Comparison of ENCODE assay signal across 8 cellular contexts in the genomic region with DNA sequence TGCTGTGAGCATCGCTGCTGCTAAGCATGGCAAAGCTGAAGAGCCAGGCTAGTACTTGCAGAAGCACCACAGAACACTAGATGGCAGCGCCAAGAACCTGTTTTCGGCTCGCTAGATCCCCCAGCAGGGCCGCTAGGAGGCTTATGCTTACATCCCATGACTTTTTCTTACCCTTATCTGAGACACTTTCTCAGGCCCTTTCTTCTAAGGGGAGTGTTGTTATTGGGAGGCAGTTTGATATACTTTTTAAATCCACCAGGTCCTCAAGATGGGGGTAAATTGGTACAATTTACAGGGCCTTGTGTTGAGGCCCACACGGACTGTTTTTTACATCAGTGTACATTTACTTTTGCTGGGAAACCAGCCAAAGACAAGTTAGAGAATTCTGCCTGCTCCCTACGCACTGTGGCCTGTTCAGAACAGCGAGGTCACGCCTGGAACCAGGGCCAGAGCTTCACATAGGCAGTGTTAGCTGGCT. TPM values are rescaled to one million over a fixed set of nuclear protein-coding genes. Genes with fewer than 3 reads are reported as not detected.
A peak's percentile ranks its signal among the peaks of the same experiment; 100 is the strongest.
DNase-seq lines count a peak whose midpoint lies in the region; ATAC-seq, FAIRE-seq and TF ChIP-seq lines count a peak whose summit lies in the region.

No MANE protein-coding gene starts in this region.

- H3K27ac ChIP-seq in prostate gland, result peak overlapping the region; percentile 32 to 45

- H3K27ac Mint-ChIP-seq in glutamatergic neuron (ENCODE audit: unreplicated experiment), result no peak overlapping the region

- TF ChIP-seq POLR2A in prostate gland (IDR thresholded peaks at IDR 0.05), result no peak

- 24% methylated on average over 9 of the region's 9 CpGs for WGBS in prostate gland

- no peaks in the 10 kb centered on the region for H3K9me3 Mint-ChIP-seq in glutamatergic neuron (ENCODE audit: unreplicated experiment)

- H3K4me1 Mint-ChIP-seq in glutamatergic neuron (ENCODE audit: low read depth, unreplicated experiment), result no peaks in the 10 kb centered on the region

- no peaks in the 10 kb centered on the region for H3K36me3 Mint-ChIP-seq in glutamatergic neuron (ENCODE audit: unreplicated experiment)

- intact Hi-C loops in prostate gland (cut with DNase I), result no loop called here

- DNase-seq in D341Med (ENCODE audit: low spot score) (peak; percentile 40), RCC 7860 (ENCODE audit: low spot score) (peak; percentile 63), glutamatergic neuron (peak; percentile 71), prostate gland (ENCODE audit: low spot score) (peak; percentile 64), NCI-H128 (lab: John Stamatoyannopoulos, UW; ENCODE audit: unreplicated experiment) (no peak)
- DNase-seq in activated effector memory CD4-positive, alpha-beta T cell treated with Interleukin-2 at 50 U/mL for 16 hours, result peak; percentile 31

- H3K4me3 Mint-ChIP-seq in glutamatergic neuron (ENCODE audit: unreplicated experiment), result no peak overlapping the region

- no peaks in the 10 kb centered on the region for H3K4me1 ChIP-seq in prostate gland (replicated peaks)

- ATAC-seq in GM19395 (IDR thresholded peaks at IDR 0.05; ENCODE audit: unreplicated experiment) (peak; percentile 79), HG03439 (IDR thresholded peaks at IDR 0.05; ENCODE audit: unreplicated experiment) (peak; percentile 94)

- peaks cover 4% of the 10 kb centered on the region for H3K27me3 Mint-ChIP-seq in glutamatergic neuron (ENCODE audit: unreplicated experiment)

- no peak overlapping the region for H3K4me3 ChIP-seq in prostate gland

- peak; percentile 35 for FAIRE-seq in RCC 7860 (lab: Jason Lieb, UNC)

- no peaks in the 10 kb centered on the region for H3K36me3 ChIP-seq in prostate gland

- TF ChIP-seq CTCF in glutamatergic neuron (IDR thresholded peaks at IDR 0.05; ENCODE audit: partially characterized antibody, unreplicated experiment) (peak; percentile 28), prostate gland (IDR thresholded peaks at IDR 0.05) (peak; percentile 12 to 82 (median 62))

- H3K27me3 ChIP-seq in prostate gland (replicated peaks; ENCODE audit: insufficient read depth), result no peaks in the 10 kb centered on the region

- no peaks in the 10 kb centered on the region for H3K9me3 ChIP-seq in prostate gland

RNA-seq across cellular contexts. Expression of gene TRIM6, which starts 4.0 kb away (rescaled TPM):
- total RNA-seq in glutamatergic neuron (ENCODE audit: unreplicated experiment) (0.64 TPM), prostate gland (1 to 10 TPM; 4.8 to 6.3 TPM)

RNA-seq across cellular contexts. Expression of gene OR52B6, which starts 19.7 kb away (rescaled TPM):
- total RNA-seq in glutamatergic neuron (ENCODE audit: unreplicated experiment), result not detected
- not detected for total RNA-seq in prostate gland

RNA-seq across cellular contexts. Expression of gene TRIM34, which starts 24.4 kb away (rescaled TPM):
- total RNA-seq in glutamatergic neuron (ENCODE audit: unreplicated experiment) (not detected), prostate gland (10 to 100 TPM; 10.3 to 15.5 TPM)

RNA-seq across cellular contexts. Expression of gene OR52H1, which starts 52.1 kb away (rescaled TPM):
- not detected for total RNA-seq in glutamatergic neuron (ENCODE audit: unreplicated experiment)
- total RNA-seq in prostate gland, result under 1 TPM in 1 of 2 donors, not detected in 1; 0.57 TPM

Comparison
In these comparisons a context has a peak if more than half of its experiments do, and no peak if none do; other contexts are left out.
1. RNA of gene TRIM34, which starts 24.4 kb away (total RNA-seq): 10.3 to 15.5 TPM in prostate gland; not detected in glutamatergic neuron (single experiment); every median in the first group is over 10 times any median in the second.